ENCODE assay signal across 8 cellular contexts in genomic region chr12:82359115-82359478, GRCh38. TPM values are rescaled to one million over a fixed set of nuclear protein-coding genes. Genes with fewer than 3 reads are reported as not detected.
A peak's percentile ranks its signal among the peaks of the same experiment; 100 is the strongest.
DNase-seq lines count a peak whose midpoint lies in the region; ATAC-seq and TF ChIP-seq lines count a peak whose summit lies in the region.

No MANE protein-coding gene starts in this region.

- TF ChIP-seq CTCF in DOHH2 (IDR thresholded peaks at IDR 0.05; ENCODE audit: low read depth, low read length, poor library complexity, severe bottlenecking): no peak
- TF ChIP-seq CTCF in heart right ventricle (IDR thresholded peaks at IDR 0.05): no peak

- no peaks in the 10 kb centered on the region for H3K9me3 ChIP-seq in DOHH2 (ENCODE audit: control insufficient read depth, insufficient read depth, low read length)
- no peaks in the 10 kb centered on the region for H3K9me3 ChIP-seq in MG63
- H3K9me3 ChIP-seq in heart right ventricle: no peaks in the 10 kb centered on the region

- H3K27ac Mint-ChIP-seq in activated T-cell treated with anti-CD3 and anti-CD28 coated beads, Interleukin-2, amount 50 U/mL, for 72 hours: peak overlapping the region; percentile 96

- H3K4me1 ChIP-seq in DOHH2 (ENCODE audit: control insufficient read depth, low read length) (peaks cover 25% of the 10 kb centered on the region), heart right ventricle (peaks cover 0 to 58% (median 41%) of the 10 kb centered on the region in 9 donors)

- no peaks in the 10 kb centered on the region for H4K20me1 ChIP-seq in DOHH2 (ENCODE audit: control insufficient read depth, insufficient read depth, low read depth, low read length)

- no peak for DNase-seq in MG63
- DNase-seq in activated T-cell treated with anti-CD3 and anti-CD28 coated beads, Interleukin-2, amount 50 U/mL, for 72 hours: peak; percentile 7 to 8
- peak in 1 of 2 donors; percentile 11 for DNase-seq in heart right ventricle
- peak; percentile 38 for DNase-seq in retina
- DNase-seq in medulla oblongata (ENCODE audit: extremely low spot score): no peak

- no peaks in the 10 kb centered on the region for H3K9me3 Mint-ChIP-seq in activated T-cell treated with anti-CD3 and anti-CD28 coated beads, Interleukin-2, amount 50 U/mL, for 72 hours

- peaks cover 49% of the 10 kb centered on the region for H3K4me1 Mint-ChIP-seq in activated T-cell treated with anti-CD3 and anti-CD28 coated beads, Interleukin-2, amount 50 U/mL, for 72 hours (ENCODE audit: low read depth)

- H3K4me2 ChIP-seq in DOHH2 (ENCODE audit: low read length): peak overlapping the region; percentile 71

- no peak overlapping the region for H3K27ac ChIP-seq in DOHH2 (ENCODE audit: low read depth, low read length)
- peak overlapping the region in 9 of 10 donors; percentile 91 to 99 (median 96) for H3K27ac ChIP-seq in heart right ventricle

- no peaks in the 10 kb centered on the region; the same call in 1 of the 2 replicates for H3F3A ChIP-seq in DOHH2 (ENCODE audit: control insufficient read depth, insufficient read depth)

- ATAC-seq in GM21423 (IDR thresholded peaks at IDR 0.05; ENCODE audit: unreplicated experiment) (peak; percentile 24), heart right ventricle (peak in 6 of 8 donors; percentile 2 to 31 (median 20)), HG03025 (IDR thresholded peaks at IDR 0.05; ENCODE audit: low FRiP score, unreplicated experiment) (no peak)
- ATAC-seq in activated T-cell treated with anti-CD3 and anti-CD28 coated beads, Interleukin-2, amount 50 U/mL, for 72 hours (replicated peaks in 1 of 2): no peak

- peaks cover 42% of the 10 kb centered on the region for H3K79me2 ChIP-seq in DOHH2 (ENCODE audit: control insufficient read depth, low read length)

- no peaks in the 10 kb centered on the region for H3K27me3 Mint-ChIP-seq in activated T-cell treated with anti-CD3 and anti-CD28 coated beads, Interleukin-2, amount 50 U/mL, for 72 hours (ENCODE audit: low read depth)

- no peaks in the 10 kb centered on the region for H3K9me2 ChIP-seq in DOHH2 (replicated peaks; ENCODE audit: control insufficient read depth, low read length)

- H3K4me3 ChIP-seq in DOHH2 (ENCODE audit: low read length) (peak overlapping the region; percentile 96), MG63 (peak overlapping the region; percentile 88), heart right ventricle (peak overlapping the region; percentile 64 to 95 (median 86))

- intact Hi-C loops in heart right ventricle (cut with DNase I): no loop called here

- H3K36me3 Mint-ChIP-seq in activated T-cell treated with anti-CD3 and anti-CD28 coated beads, Interleukin-2, amount 50 U/mL, for 72 hours (ENCODE audit: insufficient read depth in 2 of 2): peaks cover 5 to 34% of the 10 kb centered on the region in 2 donors

- H3K4me3 Mint-ChIP-seq in activated T-cell treated with anti-CD3 and anti-CD28 coated beads, Interleukin-2, amount 50 U/mL, for 72 hours: peak overlapping the region; percentile 87 to 92

- 6 to 11% methylated on average over 4 of the region's 4 CpGs for WGBS in heart right ventricle, 2 donors

- H3K27me3 ChIP-seq in DOHH2 (ENCODE audit: control insufficient read depth, low read length): no peaks in the 10 kb centered on the region
- no peaks in the 10 kb centered on the region for H3K27me3 ChIP-seq in MG63
- H3K27me3 ChIP-seq in heart right ventricle: no peaks in the 10 kb centered on the region

- H3K36me3 ChIP-seq in DOHH2 (ENCODE audit: control insufficient read depth, low read length): peaks cover 37% of the 10 kb centered on the region
- H3K36me3 ChIP-seq in MG63: peaks cover 28% of the 10 kb centered on the region
- H3K36me3 ChIP-seq in heart right ventricle: peaks cover 0 to 31% (median 14%) of the 10 kb centered on the region in 9 donors

RNA-seq across cellular contexts. Expression of gene METTL25, which starts 0.8 kb away (rescaled TPM):
- total RNA-seq in MG63 (2014; rRNA removed; shearing (Covaris generic); ENCODE audit: low replicate concordance): 3.1 and 4.0 TPM in 2 replicates
- 1 to 10 TPM; 5.1 to 5.4 TPM for total RNA-seq in activated T-cell treated with anti-CD3 and anti-CD28 coated beads, Interleukin-2, amount 50 U/mL, for 72 hours
- 10 to 100 TPM; 12.0 to 17.4 (median 15.1) TPM for total RNA-seq in heart right ventricle
- 10 to 100 TPM in 1 of 2 donors, 1 to 10 TPM in 1; 2.0 to 12.1 TPM for polyA plus RNA-seq in heart right ventricle

RNA-seq across cellular contexts. Expression of gene CCDC59, which starts 0.9 kb away (rescaled TPM):
- total RNA-seq in MG63 (2014; rRNA removed; shearing (Covaris generic); ENCODE audit: low replicate concordance): 54.6 and 142 TPM in 2 replicates
- 10 to 100 TPM; 76.8 to 85.5 TPM for total RNA-seq in activated T-cell treated with anti-CD3 and anti-CD28 coated beads, Interleukin-2, amount 50 U/mL, for 72 hours
- 10 to 100 TPM; 22.7 to 33.2 (median 26.6) TPM for total RNA-seq in heart right ventricle
- 10 to 100 TPM; 33.0 to 38.2 TPM for polyA plus RNA-seq in heart right ventricle

Comparison
In these comparisons a context has a peak if more than half of its experiments do, and no peak if none do; other contexts are left out.
1. ATAC-seq: peak in GM21423 (single experiment) and heart right ventricle (6 of 8); none in activated T-cell treated with anti-CD3 and anti-CD28 coated beads, Interleukin-2, amount 50 U/mL, for 72 hours (0 of 2) and HG03025 (single experiment).
2. DNase-seq: peak in activated T-cell treated with anti-CD3 and anti-CD28 coated beads, Interleukin-2, amount 50 U/mL, for 72 hours (2 of 2) and retina (single experiment); none in MG63 (single experiment) and medulla oblongata (single experiment).
3. Peak in every context shown above with its lines, with median percentiles within 50 percentile points of each other: H3K4me3 ChIP-seq.